ENCODE assay signal across 32 cellular contexts in genomic region chr9:135596211-135596610, GRCh38. TPM values are rescaled to one million over a fixed set of nuclear protein-coding genes. Genes with fewer than 3 reads are reported as not detected.
"Had no signal": no experiment of that assay in that cellular context is flagged by ENCODE, and none has a peak within 500 bp of the region (broad histone marks: within the 10 kb centered on the region; RNA-seq: fewer than 3 reads in every experiment).

No MANE protein-coding gene starts in this region.

- H3K27ac ChIP-seq: colonic mucosa, epithelial cell of prostate, foreskin keratinocyte, heart right ventricle, lower lobe of right lung, psoas muscle, sigmoid colon, testis, tibial artery had no signal

- H3K4me3 ChIP-seq: colonic mucosa, heart right ventricle, lower lobe of right lung, psoas muscle, sigmoid colon, testis, tibial artery had no signal

- H3K4me1 ChIP-seq: colonic mucosa, foreskin keratinocyte, heart right ventricle, lower lobe of right lung, psoas muscle, sigmoid colon, testis, tibial artery had no signal

- H3K27me3 ChIP-seq: colonic mucosa, foreskin keratinocyte, testis had no signal

- DNase-seq: colonic mucosa; effector CD8-positive, alpha-beta T cell; endodermal cell; foreskin keratinocyte; glutamatergic neuron; heart right ventricle; hypothalamus; immature natural killer cell; islet precursor cell; kidney glomerular epithelial cell; left colon; left ventricle myocardium superior; lower lobe of right lung; naive thymus-derived CD8-positive, alpha-beta T cell; nephron progenitor cell; nucleus accumbens; psoas muscle; right cardiac atrium; sigmoid colon; stimulated activated CD4-positive, alpha-beta T cell treated with anti-CD3 and anti-CD28 coated beads, Interleukin-4, amount 100 ng/mL, for 4 hours; stimulated activated naive CD8-positive, alpha-beta T cell treated with anti-CD3 and anti-CD28 coated beads, Interleukin-15, Interleukin-2, amounts not matched to agents 100 U/mL and 50 U/mL, for 24 hours; substantia nigra; tibial artery had no signal

- H3K36me3 ChIP-seq: colonic mucosa, heart right ventricle, lower lobe of right lung, sigmoid colon, tibial artery had no signal

- H3K9me3 ChIP-seq: colonic mucosa, lower lobe of right lung, psoas muscle, testis had no signal

RNA-seq across cellular contexts. Expression of gene PAEP, which starts 34.7 kb away (rescaled TPM):
- total RNA-seq: colonic mucosa; endodermal cell; esophagus mucosa; foreskin keratinocyte; heart right ventricle; left colon; left ventricle myocardium superior; lower lobe of right lung; mesenteric fat pad; myocyte; naive thymus-derived CD8-positive, alpha-beta T cell; osteocyte; psoas muscle; renal cortical epithelial cell; right cardiac atrium; sigmoid colon; skeletal muscle tissue; testis; urinary bladder had no signal
- polyA plus RNA-seq: foreskin keratinocyte; heart right ventricle; immature natural killer cell; naive thymus-derived CD8-positive, alpha-beta T cell; psoas muscle; right cardiac atrium; sigmoid colon; urinary bladder had no signal

RNA-seq across cellular contexts. Expression of gene GLT6D1, which starts 43.1 kb away (rescaled TPM):
- total RNA-seq: colonic mucosa; esophagus mucosa; foreskin keratinocyte; heart right ventricle; left colon; left ventricle myocardium superior; lower lobe of right lung; mesenteric fat pad; myocyte; naive thymus-derived CD8-positive, alpha-beta T cell; osteocyte; psoas muscle; renal cortical epithelial cell; right cardiac atrium; sigmoid colon; skeletal muscle tissue; urinary bladder had no signal
- polyA plus RNA-seq: foreskin keratinocyte; heart right ventricle; immature natural killer cell; naive thymus-derived CD8-positive, alpha-beta T cell; psoas muscle; right cardiac atrium; sigmoid colon; urinary bladder had no signal

RNA-seq across cellular contexts. Expression of gene OBP2A, which starts 50.3 kb away (rescaled TPM):
- total RNA-seq: colonic mucosa; endodermal cell; esophagus mucosa; foreskin keratinocyte; heart right ventricle; left colon; left ventricle myocardium superior; lower lobe of right lung; mesenteric fat pad; myocyte; naive thymus-derived CD8-positive, alpha-beta T cell; osteocyte; psoas muscle; renal cortical epithelial cell; right cardiac atrium; sigmoid colon; skeletal muscle tissue; urinary bladder had no signal
- polyA plus RNA-seq: foreskin keratinocyte; heart right ventricle; immature natural killer cell; naive thymus-derived CD8-positive, alpha-beta T cell; psoas muscle; right cardiac atrium; sigmoid colon; urinary bladder had no signal
